25 cellular contexts compared by ENCODE assay signal in genomic region chr11:10730151-10730550, GRCh38. TPM values are rescaled to one million over a fixed set of nuclear protein-coding genes. Genes with fewer than 3 reads are reported as not detected.
DNase-seq lines count a peak whose midpoint lies in the region; ATAC-seq, FAIRE-seq and TF ChIP-seq lines count a peak whose summit lies in the region.
"Had no signal": no experiment of that assay in that cellular context is flagged by ENCODE, and none has a peak within 500 bp of the region (broad histone marks: within the 10 kb centered on the region; RNA-seq: fewer than 3 reads in every experiment).

No MANE protein-coding gene starts in this region.

- H3K36me3 Mint-ChIP-seq in endothelial cell (ENCODE audit: low read depth, unreplicated experiment) = peaks cover 4% of the 10 kb centered on the region
- no peaks in the 10 kb centered on the region for H3K36me3 Mint-ChIP-seq in progenitor cell of endocrine pancreas (ENCODE audit: insufficient read depth)
- H3K36me3 Mint-ChIP-seq: activated naive CD8-positive, alpha-beta T cell; naive B cell had no signal

- ATAC-seq in HG03108 (IDR thresholded peaks at IDR 0.05; ENCODE audit: unreplicated experiment) = no peak
- ATAC-seq: activated CD8-positive, alpha-beta T cell treated with anti-CD3 and anti-CD28 coated beads for 36 hours had no signal

- H3K27ac Mint-ChIP-seq in endothelial cell (ENCODE audit: unreplicated experiment) (peak overlapping the region; percentile 1), progenitor cell of endocrine pancreas (no peak overlapping the region)
- H3K27ac Mint-ChIP-seq: activated CD8-positive, alpha-beta T cell treated with anti-CD3 and anti-CD28 coated beads for 36 hours; activated naive CD8-positive, alpha-beta T cell had no signal

- H3K9me3 Mint-ChIP-seq in endothelial cell (ENCODE audit: unreplicated experiment) (no peaks in the 10 kb centered on the region), progenitor cell of endocrine pancreas (ENCODE audit: low read depth) (no peaks in the 10 kb centered on the region)
- H3K9me3 Mint-ChIP-seq: naive B cell had no signal

- H3K27me3 Mint-ChIP-seq in endothelial cell (ENCODE audit: unreplicated experiment) = no peaks in the 10 kb centered on the region
- H3K27me3 Mint-ChIP-seq in progenitor cell of endocrine pancreas = peaks cover 7% of the 10 kb centered on the region

- TF ChIP-seq CTCF in endothelial cell (IDR thresholded peaks at IDR 0.05; ENCODE audit: unreplicated experiment) = no peak
- no peak for TF ChIP-seq CTCF in progenitor cell of endocrine pancreas (IDR thresholded peaks at IDR 0.05; ENCODE audit: unreplicated experiment)

- H3K4me1 Mint-ChIP-seq in endothelial cell (ENCODE audit: unreplicated experiment) = peaks cover 12% of the 10 kb centered on the region
- H3K4me1 Mint-ChIP-seq in progenitor cell of endocrine pancreas (ENCODE audit: low read depth) = peaks cover 1% of the 10 kb centered on the region

- H3K4me3 Mint-ChIP-seq in endothelial cell (ENCODE audit: unreplicated experiment) (no peak overlapping the region), progenitor cell of endocrine pancreas (ENCODE audit: low read depth) (peak overlapping the region; percentile 2)
- H3K4me3 Mint-ChIP-seq: activated CD8-positive, alpha-beta T cell treated with anti-CD3 and anti-CD28 coated beads for 36 hours; activated naive CD8-positive, alpha-beta T cell had no signal

- DNase-seq in CD1c-positive myeloid dendritic cell (ENCODE audit: extremely low spot score) (peak; percentile 57), NOMO-1 treated with DMSO at 0.1 percent for 48 hours (lab: John Stamatoyannopoulos, UW; ENCODE audit: unreplicated experiment) (peak; percentile 50), endothelial cell (ENCODE audit: low spot score) (no peak), progenitor cell of endocrine pancreas (ENCODE audit: low spot score, unreplicated experiment) (no peak), iPS-NIHi11 (ENCODE audit: low spot score) (no peak), middle frontal gyrus (ENCODE audit: extremely low spot score, low spot score) (no peak), urothelium cell line (ENCODE audit: low spot score) (no peak)
- DNase-seq: activated CD4-positive, alpha-beta T cell treated with anti-CD3 and anti-CD28 coated beads for 1 hour; activated CD8-positive, alpha-beta T cell treated with anti-CD3 and anti-CD28 coated beads for 36 hours; activated effector memory CD4-positive, alpha-beta T cell treated with Interleukin-2 at 50 U/mL for 16 hours; central memory CD4-positive, alpha-beta T cell; dermis blood vessel endothelial cell; DMS79 treated with DMSO at 0.1 percent for 48 hours; HCEC 1CT; left ventricle myocardium inferior; naive B cell; NCI-H1436 treated with DMSO at 0.1 percent for 48 hours; NCI-H510A treated with DMSO at 0.1 percent for 48 hours; RPMI8226; stimulated activated naive CD4-positive, alpha-beta T cell treated with Interleukin-2 at 50 U/mL for 16 hours had no signal

- FAIRE-seq in urothelium cell line (lab: Jason Lieb, UNC) = no peak
- FAIRE-seq: GM18507, islet of Langerhans had no signal

RNA-seq across cellular contexts. Expression of gene CTR9, which starts 20.9 kb away (rescaled TPM):
- total RNA-seq in endothelial cell (ENCODE audit: unreplicated experiment) = 43.5 TPM
- 34.4 and 38.6 TPM in 2 replicates for total RNA-seq in progenitor cell of endocrine pancreas

RNA-seq across cellular contexts. Expression of gene IRAG1, which starts 36.6 kb away (rescaled TPM):
- total RNA-seq in endothelial cell (ENCODE audit: unreplicated experiment) = 8.7 TPM
- 5.4 and 6.3 TPM in 2 replicates for total RNA-seq in progenitor cell of endocrine pancreas
- total RNA-seq: activated CD8-positive, alpha-beta T cell treated with anti-CD3 and anti-CD28 coated beads for 36 hours; T-helper 1 cell treated with Interleukin-12 subunit alpha and Interleukin-12 subunit beta and Interleukin-4 antibody, amounts not matched to agents 30 ng/mL and 1 ng/mL, for 36 hours had no signal

Comparison
In these comparisons a context has a peak if more than half of its experiments do, and no peak if none do; other contexts are left out.
1. DNase-seq: peak in CD1c-positive myeloid dendritic cell (single experiment) and NOMO-1 treated with DMSO at 0.1 percent for 48 hours (single experiment); none in endothelial cell (single experiment), progenitor cell of endocrine pancreas (single experiment), iPS-NIHi11 (single experiment), middle frontal gyrus (single experiment) and urothelium cell line (single experiment).